Comparison of ENCODE assay signal across 29 cellular contexts in the genomic region with DNA sequence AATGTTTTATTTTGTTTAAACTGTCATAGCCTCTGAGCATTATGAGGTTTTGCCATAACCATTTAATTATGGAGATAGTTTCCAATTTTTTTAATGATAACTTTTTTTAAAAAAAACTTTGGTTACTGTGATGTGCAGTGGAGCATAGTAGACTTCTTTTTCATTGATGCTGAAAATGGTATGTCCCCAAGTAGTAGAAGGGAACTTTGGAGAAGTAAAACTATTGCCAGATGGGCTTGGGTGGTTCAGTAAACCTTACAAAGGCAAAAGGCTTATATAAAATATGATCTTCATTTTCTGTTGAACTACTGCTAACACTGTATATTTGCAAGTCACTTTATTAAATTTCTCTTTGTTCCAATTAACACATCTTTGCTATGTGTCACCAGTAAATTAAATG. TPM values are rescaled to one million over a fixed set of nuclear protein-coding genes. Genes with fewer than 3 reads are reported as not detected.
"Had no signal": no experiment of that assay in that cellular context is flagged by ENCODE, and none has a peak within 500 bp of the region (broad histone marks: within the 10 kb centered on the region; RNA-seq: fewer than 3 reads in every experiment).

No MANE protein-coding gene starts in this region.

- H3K27me3 Mint-ChIP-seq: progenitor cell of endocrine pancreas; stimulated activated naive CD8-positive, alpha-beta T cell treated with anti-CD3 and anti-CD28 coated beads, Interleukin-15, amount 100 ng/mL, for 72 hours; type B pancreatic cell had no signal

- ATAC-seq: natural killer cell; psoas muscle; right cardiac atrium; right lobe of liver; stimulated activated effector memory CD8-positive, alpha-beta T cell treated with anti-CD3 and anti-CD28 coated beads, Interleukin-12 subunit alpha, Interleukin-12 subunit beta, amount 100 ng/mL, for 72 hours; stimulated activated naive CD8-positive, alpha-beta T cell treated with anti-CD3 and anti-CD28 coated beads, Interleukin-15, amount 100 ng/mL, for 72 hours; stimulated activated naive CD8-positive, alpha-beta T cell treated with anti-CD3 and anti-CD28 coated beads, Interleukin-15, Interleukin-2, amounts not matched to agents 100 U/mL and 50 U/mL, for 24 hours; upper lobe of right lung had no signal

- DNase-seq: natural killer cell; occipital lobe; ovary; posterior cingulate gyrus; psoas muscle; right cardiac atrium; right lobe of liver; sigmoid colon; small intestine; stimulated activated CD4-positive, alpha-beta T cell treated with anti-CD3 and anti-CD28 coated beads, Interleukin-15, amount 100 ng/mL, for 24 hours; stimulated activated CD4-positive, alpha-beta T cell treated with anti-CD3 and anti-CD28 coated beads, Interleukin-2, amount 100 ng/mL, for 24 hours; stimulated activated CD4-positive, alpha-beta T cell treated with anti-CD3 and anti-CD28 coated beads, Interleukin-2, amount 100 ng/mL, for 48 hours; stimulated activated CD4-positive, alpha-beta T cell treated with anti-CD3 and anti-CD28 coated beads, Interleukin-4, amount 100 ng/mL, for 24 hours; stimulated activated naive CD4-positive, alpha-beta T cell; stimulated activated naive CD8-positive, alpha-beta T cell treated with anti-CD3 and anti-CD28 coated beads, Interleukin-15, amount 100 ng/mL, for 72 hours; stimulated activated naive CD8-positive, alpha-beta T cell treated with anti-CD3 and anti-CD28 coated beads, Interleukin-15, Interleukin-2, amounts not matched to agents 100 U/mL and 50 U/mL, for 24 hours; substantia nigra; testis; tibial artery; transverse colon; upper lobe of right lung; uterus had no signal

- H3K27ac Mint-ChIP-seq: natural killer cell; nephron; neural progenitor cell; progenitor cell of endocrine pancreas; stimulated activated effector memory CD8-positive, alpha-beta T cell treated with anti-CD3 and anti-CD28 coated beads, Interleukin-12 subunit alpha, Interleukin-12 subunit beta, amount 100 ng/mL, for 72 hours; stimulated activated naive CD8-positive, alpha-beta T cell treated with anti-CD3 and anti-CD28 coated beads, Interleukin-15, amount 100 ng/mL, for 72 hours; type B pancreatic cell had no signal

- H3K4me1 Mint-ChIP-seq: natural killer cell, nephron, neural progenitor cell had no signal

- H3K36me3 Mint-ChIP-seq: natural killer cell; stimulated activated effector memory CD8-positive, alpha-beta T cell treated with anti-CD3 and anti-CD28 coated beads, Interleukin-12 subunit alpha, Interleukin-12 subunit beta, amount 100 ng/mL, for 72 hours had no signal

- H3K9me3 Mint-ChIP-seq: type B pancreatic cell had no signal

- H3K4me3 Mint-ChIP-seq: natural killer cell; nephron; neural progenitor cell; stimulated activated effector memory CD8-positive, alpha-beta T cell treated with anti-CD3 and anti-CD28 coated beads, Interleukin-12 subunit alpha, Interleukin-12 subunit beta, amount 100 ng/mL, for 72 hours; stimulated activated naive CD8-positive, alpha-beta T cell treated with anti-CD3 and anti-CD28 coated beads, Interleukin-15, amount 100 ng/mL, for 72 hours; type B pancreatic cell had no signal

RNA-seq across cellular contexts. Expression of a gene that starts 4.0 kb away (rescaled TPM):
- polyA plus RNA-seq: neural cell, ovary, psoas muscle, right cardiac atrium, small intestine, urinary bladder had no signal
